ENCODE assay signal across 12 cellular contexts in genomic region chr2:200252661-200253067, GRCh38. TPM values are rescaled to one million over a fixed set of nuclear protein-coding genes. Genes with fewer than 3 reads are reported as not detected.
A peak's percentile ranks its signal among the peaks of the same experiment; 100 is the strongest.
DNase-seq lines count a peak whose midpoint lies in the region; ATAC-seq, FAIRE-seq and TF ChIP-seq lines count a peak whose summit lies in the region.
"Had no signal": no experiment of that assay in that cellular context is flagged by ENCODE, and none has a peak within 500 bp of the region (broad histone marks: within the 10 kb centered on the region; RNA-seq: fewer than 3 reads in every experiment).

No MANE protein-coding gene starts in this region.

- FAIRE-seq in astrocyte (lab: Jason Lieb, UNC) (no peak), RCC 7860 (lab: Jason Lieb, UNC) (no peak)
- FAIRE-seq: D721Med, kidney had no signal

- H3K4me3 Mint-ChIP-seq in GM23338: no peak overlapping the region
- peak overlapping the region; percentile 11 for H3K4me3 Mint-ChIP-seq in astrocyte (ENCODE audit: unreplicated experiment)
- no peak overlapping the region for H3K4me3 Mint-ChIP-seq in natural killer cell

- intact Hi-C loops in left ventricle myocardium inferior (cut with micrococcal nuclease) (no loop called here), gastrocnemius medialis (cut with DNase I; ENCODE audit: low total_unique reads) (no loop called here), natural killer cell (cut with micrococcal nuclease) (no loop called here)

- H3K27ac ChIP-seq in GM23338 (ENCODE audit: low read depth) (no peak overlapping the region), astrocyte (ENCODE audit: low read depth, low read length) (no peak overlapping the region), left ventricle myocardium inferior (replicated peaks) (peak overlapping the region; percentile 38), gastrocnemius medialis (no peak overlapping the region)

- no peak overlapping the region for H3K9ac ChIP-seq in astrocyte (ENCODE audit: low read length)

- no peaks in the 10 kb centered on the region for H4K20me1 ChIP-seq in GM23338 (replicated peaks; ENCODE audit: insufficient read depth)
- H4K20me1 ChIP-seq in astrocyte (ENCODE audit: insufficient read depth, low read length): no peaks in the 10 kb centered on the region

- peaks cover 15% of the 10 kb centered on the region for H3K4me1 Mint-ChIP-seq in GM23338
- H3K4me1 Mint-ChIP-seq in astrocyte (ENCODE audit: low read depth, unreplicated experiment): peaks cover 23% of the 10 kb centered on the region
- no peaks in the 10 kb centered on the region for H3K4me1 Mint-ChIP-seq in natural killer cell

- H3K4me1 ChIP-seq in GM23338 (ENCODE audit: insufficient read depth) (peaks cover 11% of the 10 kb centered on the region), astrocyte (ENCODE audit: insufficient read depth, low read length) (peaks cover 4% of the 10 kb centered on the region), left ventricle myocardium inferior (peaks cover 17% of the 10 kb centered on the region), gastrocnemius medialis (peaks cover 5 to 11% of the 10 kb centered on the region in 2 donors)

- no peak for TF ChIP-seq POLR2A in gastrocnemius medialis (IDR thresholded peaks at IDR 0.05)

- no peak for DNase-seq in GM23338 (ENCODE audit: low spot score)
- DNase-seq in astrocyte (ENCODE audit: low read depth): peak; percentile 61
- DNase-seq in left ventricle myocardium inferior: no peak
- no peak for DNase-seq in gastrocnemius medialis
- DNase-seq in natural killer cell: no peak
- no peak for DNase-seq in RCC 7860 (ENCODE audit: low spot score)
- no peak for DNase-seq in NCI-H2081 treated with DMSO at 0.1 percent for 48 hours (lab: John Stamatoyannopoulos, UW)
- DNase-seq: activated CD4-positive, CD25-positive, alpha-beta regulatory T cell treated with anti-CD3 and anti-CD28 coated beads, Interleukin-2, amount 50 U/mL, for 72 hours; activated gamma-delta T cell; kidney had no signal

- H3F3A ChIP-seq in GM23338 (replicated peaks; ENCODE audit: low read depth): no peaks in the 10 kb centered on the region

- peaks cover 17% of the 10 kb centered on the region for H3K9me2 ChIP-seq in GM23338 (ENCODE audit: insufficient read depth)

- H3K27ac Mint-ChIP-seq in GM23338 (no peak overlapping the region), astrocyte (ENCODE audit: unreplicated experiment) (peak overlapping the region; percentile 56), natural killer cell (no peak overlapping the region)

- H3K4me2 ChIP-seq in GM23338 (no peak overlapping the region), astrocyte (ENCODE audit: low read length) (peak overlapping the region; percentile 49)

- in situ Hi-C loops in gastrocnemius medialis (cut with MboI; ENCODE audit: low sequenced_read_pairs in 4 of 4): no loop called here

- H3K27me3 ChIP-seq in GM23338 (ENCODE audit: insufficient read depth): no peaks in the 10 kb centered on the region
- no peaks in the 10 kb centered on the region for H3K27me3 ChIP-seq in astrocyte (ENCODE audit: insufficient read depth, low read length)
- peaks cover 6% of the 10 kb centered on the region for H3K27me3 ChIP-seq in left ventricle myocardium inferior (ENCODE audit: low read depth)
- H3K27me3 ChIP-seq in gastrocnemius medialis: no peaks in the 10 kb centered on the region

- H3K79me2 ChIP-seq in GM23338 (replicated peaks; ENCODE audit: insufficient read depth): no peaks in the 10 kb centered on the region
- H3K79me2 ChIP-seq in astrocyte (ENCODE audit: insufficient read depth, low read length): no peaks in the 10 kb centered on the region

- no peaks in the 10 kb centered on the region; the same call in 1 of the 3 replicates for H3K36me3 Mint-ChIP-seq in GM23338 (ENCODE audit: low read depth)
- H3K36me3 Mint-ChIP-seq in astrocyte (ENCODE audit: low read depth, unreplicated experiment): no peaks in the 10 kb centered on the region
- no peaks in the 10 kb centered on the region for H3K36me3 Mint-ChIP-seq in natural killer cell

- H3K27me3 Mint-ChIP-seq in GM23338 (ENCODE audit: insufficient read depth, low read depth, poor library complexity) (peaks cover 2% of the 10 kb centered on the region), astrocyte (ENCODE audit: low read depth, unreplicated experiment) (no peaks in the 10 kb centered on the region), natural killer cell (ENCODE audit: low read depth in 2 of 2) (peaks cover 5 to 11% of the 10 kb centered on the region in 2 donors)

- H3K36me3 ChIP-seq in GM23338 (ENCODE audit: insufficient read depth) (no peaks in the 10 kb centered on the region; the same call in 1 of the 2 replicates), astrocyte (ENCODE audit: insufficient read depth, low read length) (no peaks in the 10 kb centered on the region), left ventricle myocardium inferior (no peaks in the 10 kb centered on the region), gastrocnemius medialis (no peaks in the 10 kb centered on the region)

- TF ChIP-seq CTCF in GM23338 (conservative IDR thresholded peaks at IDR 0.05; ENCODE audit: low read depth in 2 of 2) (no peak), astrocyte (IDR thresholded peaks at IDR 0.05; ENCODE audit: insufficient read depth, low read depth, low read length) (no peak), left ventricle myocardium inferior (IDR thresholded peaks at IDR 0.05; ENCODE audit: borderline replicate concordance) (no peak), gastrocnemius medialis (IDR thresholded peaks at IDR 0.05 in 4 of 5, conservative IDR thresholded peaks at IDR 0.05 in 1 of 5) (no peak), natural killer cell (IDR thresholded peaks at IDR 0.05) (no peak)

- H3K4me3 ChIP-seq in GM23338 (no peak overlapping the region), astrocyte (ENCODE audit: insufficient read depth, low read depth, low read length) (no peak overlapping the region), left ventricle myocardium inferior (no peak overlapping the region), gastrocnemius medialis (no peak overlapping the region)

- ATAC-seq in GM23338 (peak; percentile 31; the same call in 2 of the 3 replicates), gastrocnemius medialis (peak; percentile 44 to 45), natural killer cell (no peak), GM18519 (IDR thresholded peaks at IDR 0.05; ENCODE audit: low FRiP score, unreplicated experiment) (no peak)

- no peaks in the 10 kb centered on the region for H3K9me3 Mint-ChIP-seq in GM23338
- peaks cover 2% of the 10 kb centered on the region for H3K9me3 Mint-ChIP-seq in astrocyte (ENCODE audit: unreplicated experiment)
- H3K9me3 Mint-ChIP-seq in natural killer cell: no peaks in the 10 kb centered on the region

- no peaks in the 10 kb centered on the region for H3K9me3 ChIP-seq in astrocyte (ENCODE audit: insufficient read depth, low read depth, low read length)
- H3K9me3 ChIP-seq in left ventricle myocardium inferior (replicated peaks): no peaks in the 10 kb centered on the region
- no peaks in the 10 kb centered on the region for H3K9me3 ChIP-seq in gastrocnemius medialis

- H2AFZ ChIP-seq in GM23338 (peak overlapping the region; percentile 89), astrocyte (ENCODE audit: low read depth, low read length) (no peak overlapping the region)

TF ChIP-seq in GM23338, 12 proteins besides CTCF, POLR2A, EP300 and RAD21:
- TF ChIP-seq NANOG (IDR thresholded peaks at IDR 0.05; ENCODE audit: borderline replicate concordance): no peak
- no peak for TF ChIP-seq ZNF114 (CRISPR knock-in tag; IDR thresholded peaks at IDR 0.05)
- TF ChIP-seq STAT1 (IDR thresholded peaks at IDR 0.05; ENCODE audit: unreplicated experiment): no peak
- TF ChIP-seq EZH2phosphoT487 (IDR thresholded peaks at IDR 0.05; ENCODE audit: unreplicated experiment): no peak
- TF ChIP-seq REST (IDR thresholded peaks at IDR 0.05; ENCODE audit: unreplicated experiment): no peak
- TF ChIP-seq JUNB (IDR thresholded peaks at IDR 0.05; ENCODE audit: unreplicated experiment): no peak
- TF ChIP-seq POLR2AphosphoS5 (IDR thresholded peaks at IDR 0.05; ENCODE audit: low read depth): no peak

RNA-seq across cellular contexts. Expression of gene SPATS2L, which starts 53.8 kb away (rescaled TPM):
- total RNA-seq in GM23338 (2014; rRNA removed; shearing (Covaris generic)): 118 and 146 TPM in 2 replicates
- 154 and 263 TPM in 2 replicates for polyA plus RNA-seq in GM23338 (2016; fragmentation: Nextera tagmentation; extraction: Ambion mirVana)
- total RNA-seq in astrocyte: 192 and 221 TPM in 2 replicates
- 54.9 TPM for total RNA-seq in left ventricle myocardium inferior
- total RNA-seq in gastrocnemius medialis: 10 to 100 TPM; 34.0 to 74.2 (median 52.3) TPM
- total RNA-seq in natural killer cell: 10 to 100 TPM in 1 of 3 donors, 1 to 10 TPM in 2; 3.8 to 10.9 (median 4.4) TPM

Comparison
In these comparisons a context has a peak if more than half of its experiments do, and no peak if none do; other contexts are left out.
1. ATAC-seq: peak in GM23338 (single experiment) and gastrocnemius medialis (2 of 2); none in natural killer cell (0 of 3) and GM18519 (single experiment).